In the genomic region with DNA sequence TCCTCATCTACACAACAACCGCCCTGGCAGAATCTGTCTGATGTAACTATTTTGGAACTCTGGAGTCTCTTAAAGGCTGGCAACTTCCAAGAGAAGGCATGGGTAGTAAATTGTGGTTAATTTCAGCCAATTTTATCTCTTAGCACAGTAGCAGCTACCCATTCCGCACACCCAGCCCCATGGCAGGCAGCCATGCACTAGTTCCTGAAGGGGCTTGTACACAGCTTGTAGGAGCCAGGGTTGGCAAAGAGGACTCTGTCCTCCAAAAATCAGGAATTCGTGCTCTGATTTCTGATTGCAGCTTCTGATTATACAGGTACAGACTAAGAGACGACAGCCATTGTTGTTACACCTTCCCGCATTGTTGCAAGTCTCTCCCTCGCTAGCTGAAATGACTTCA, we compare ENCODE assay signal across 17 cellular contexts.
A peak's percentile ranks its signal among the peaks of the same experiment; 100 is the strongest.
DNase-seq lines count a peak whose midpoint lies in the region; ATAC-seq and TF ChIP-seq lines count a peak whose summit lies in the region.
"Had no signal": no experiment of that assay in that cellular context is flagged by ENCODE, and none has a peak within 500 bp of the region (broad histone marks: within the 10 kb centered on the region; RNA-seq: fewer than 3 reads in every experiment).

No MANE protein-coding gene starts in this region.

- no peak overlapping the region for H3K27ac ChIP-seq in GM23338 (ENCODE audit: low read depth)
- H3K27ac ChIP-seq in thyroid gland: peak overlapping the region in 1 of 3 donors; percentile 17
- H3K27ac ChIP-seq: 22Rv1; A549; BLaER1 treated with 17β-estradiol and CSF1 and Interleukin-3, amounts not matched to agents 10 nM and 100 nM; C4-2B had no signal

- no peaks in the 10 kb centered on the region for H3F3A ChIP-seq in GM23338 (replicated peaks; ENCODE audit: low read depth)

- H3K36me3 ChIP-seq in GM23338 (ENCODE audit: insufficient read depth) (no peaks in the 10 kb centered on the region), thyroid gland (no peaks in the 10 kb centered on the region)
- H3K36me3 ChIP-seq: BLaER1 treated with 17β-estradiol and CSF1 and Interleukin-3, amounts not matched to agents 10 nM and 100 nM had no signal

- H3K4me1 ChIP-seq in GM23338 (ENCODE audit: insufficient read depth) (no peaks in the 10 kb centered on the region), thyroid gland (peaks cover 3 to 7% of the 10 kb centered on the region in 2 donors)
- H3K4me1 ChIP-seq: A549, Caco-2 had no signal

- no peak overlapping the region for H3K27ac Mint-ChIP-seq in GM23338
- H3K27ac Mint-ChIP-seq: B cell; CD4-positive, alpha-beta T cell; CD8-positive, alpha-beta T cell had no signal

- no peaks in the 10 kb centered on the region for H3K4me1 Mint-ChIP-seq in GM23338
- H3K4me1 Mint-ChIP-seq: B cell had no signal

- peaks cover 10% of the 10 kb centered on the region; the same call in 2 of the 3 replicates for H3K9me3 Mint-ChIP-seq in GM23338

- TF ChIP-seq POLR2A in thyroid gland (IDR thresholded peaks at IDR 0.05): no peak

- H3K4me3 Mint-ChIP-seq in GM23338: no peak overlapping the region
- H3K4me3 Mint-ChIP-seq: B cell; CD4-positive, alpha-beta T cell; CD8-positive, alpha-beta T cell had no signal

- TF ChIP-seq CTCF in GM23338 (conservative IDR thresholded peaks at IDR 0.05; ENCODE audit: low read depth in 2 of 2) (no peak), thyroid gland (IDR thresholded peaks at IDR 0.05) (no peak)

- no peak overlapping the region for H3K4me3 ChIP-seq in GM23338
- H3K4me3 ChIP-seq in thyroid gland (replicated peaks in 1 of 3): no peak overlapping the region
- H3K4me3 ChIP-seq: A549; BLaER1 treated with 17β-estradiol and CSF1 and Interleukin-3, amounts not matched to agents 10 nM and 100 nM had no signal

- no peaks in the 10 kb centered on the region; the same call in 2 of the 3 replicates for H3K36me3 Mint-ChIP-seq in GM23338 (ENCODE audit: low read depth)
- H3K36me3 Mint-ChIP-seq: CD8-positive, alpha-beta T cell had no signal

- DNase-seq in GM23338 (ENCODE audit: low spot score): no peak
- DNase-seq in NCI-H446 treated with DMSO at 0.1 percent for 48 hours (lab: John Stamatoyannopoulos, UW): peak; percentile 63
- DNase-seq in thyroid gland: peak; percentile 70 to 76
- no peak for DNase-seq in left ventricle myocardium superior
- DNase-seq: AML-193; Caco-2; Calu3; CD4-positive, alpha-beta T cell; CD8-positive, alpha-beta T cell; DMS79 treated with DMSO at 0.1 percent for 48 hours; GF-D8 had no signal

- H4K20me1 ChIP-seq in GM23338 (replicated peaks; ENCODE audit: insufficient read depth): no peaks in the 10 kb centered on the region
- H4K20me1 ChIP-seq: BLaER1 treated with 17β-estradiol and CSF1 and Interleukin-3, amounts not matched to agents 10 nM and 100 nM had no signal

- 38 to 46% methylated on average over 6 of the region's 6 CpGs for WGBS in thyroid gland, 2 donors

- no peaks in the 10 kb centered on the region for H3K27me3 ChIP-seq in GM23338 (ENCODE audit: insufficient read depth)
- no peaks in the 10 kb centered on the region for H3K27me3 ChIP-seq in thyroid gland
- H3K27me3 ChIP-seq: BLaER1 treated with 17β-estradiol and CSF1 and Interleukin-3, amounts not matched to agents 10 nM and 100 nM had no signal

- no peaks in the 10 kb centered on the region for H3K79me2 ChIP-seq in GM23338 (replicated peaks; ENCODE audit: insufficient read depth)

- intact Hi-C loops in thyroid gland (cut with DNase I): no loop called here
- intact Hi-C loops in left ventricle myocardium superior (cut with micrococcal nuclease): no loop called here

- H3K9me2 ChIP-seq in GM23338 (ENCODE audit: insufficient read depth): 0 out of 2 replicates have a peak, but pooled peaks cover 6% of the 10 kb centered on the region

- no peaks in the 10 kb centered on the region for H3K9me3 ChIP-seq in thyroid gland
- H3K9me3 ChIP-seq: A549, Caco-2 had no signal

- H3K4me2 ChIP-seq in GM23338: no peak overlapping the region
- H3K4me2 ChIP-seq: A549; BLaER1 treated with 17β-estradiol and CSF1 and Interleukin-3, amounts not matched to agents 10 nM and 100 nM had no signal

- no peak for ATAC-seq in GM23338
- no peak for ATAC-seq in HG03108 (IDR thresholded peaks at IDR 0.05; ENCODE audit: unreplicated experiment)
- no peak for ATAC-seq in left ventricle myocardium superior
- ATAC-seq: A549; CD8-positive, alpha-beta T cell had no signal

- peaks cover 4% of the 10 kb centered on the region for H3K27me3 Mint-ChIP-seq in GM23338 (ENCODE audit: insufficient read depth, low read depth, poor library complexity)

- 0 out of 2 replicates have a peak overlapping the region, but pooled peaks have one; percentile 59 for H2AFZ ChIP-seq in GM23338

TF ChIP-seq in GM23338, 12 proteins besides CTCF, POLR2A, EP300 and RAD21:
- no peak for TF ChIP-seq ETS1 (IDR thresholded peaks at IDR 0.05)
- TF ChIP-seq STAT1 (IDR thresholded peaks at IDR 0.05; ENCODE audit: unreplicated experiment): no peak
- TF ChIP-seq NANOG (IDR thresholded peaks at IDR 0.05; ENCODE audit: borderline replicate concordance): no peak
- TF ChIP-seq ZNF114 (CRISPR knock-in tag; IDR thresholded peaks at IDR 0.05): no peak
- no peak for TF ChIP-seq ZNF331 (CRISPR knock-in tag; IDR thresholded peaks at IDR 0.05; ENCODE audit: low read depth)
- no peak for TF ChIP-seq POLR2AphosphoS5 (IDR thresholded peaks at IDR 0.05; ENCODE audit: low read depth)
- no peak for TF ChIP-seq JUNB (IDR thresholded peaks at IDR 0.05; ENCODE audit: unreplicated experiment)
- TF ChIP-seq REST (IDR thresholded peaks at IDR 0.05; ENCODE audit: unreplicated experiment): no peak
TF ChIP-seq in GM23338: peak in this region for 0.

Comparison
In these comparisons a context has a peak if more than half of its experiments do, and no peak if none do; other contexts are left out.
1. DNase-seq: peak in NCI-H446 treated with DMSO at 0.1 percent for 48 hours (single experiment) and thyroid gland (2 of 2); none in GM23338 (single experiment) and left ventricle myocardium superior (single experiment).